8 cellular contexts compared by ENCODE assay signal in genomic region chr3:129181834-129182233, GRCh38. TPM values are rescaled to one million over a fixed set of nuclear protein-coding genes. Genes with fewer than 3 reads are reported as not detected.
DNase-seq lines count a peak whose midpoint lies in the region; ATAC-seq and TF ChIP-seq lines count a peak whose summit lies in the region.

No MANE protein-coding gene starts in this region.

- H3K36me3 ChIP-seq in A673 (ENCODE audit: insufficient read depth, low read length, poor library complexity, severe bottlenecking) (peaks cover 25% of the 10 kb centered on the region), IMR-90 (ENCODE audit: control insufficient read depth, insufficient read depth, low read length) (peaks cover 8% of the 10 kb centered on the region), mucosa of stomach (ENCODE audit: control insufficient read depth, insufficient read depth, low read length) (no peaks in the 10 kb centered on the region)

- no peak overlapping the region for H2BK20ac ChIP-seq in IMR-90 (ENCODE audit: low read depth, low read length)

- H2AK5ac ChIP-seq in IMR-90 (ENCODE audit: low read depth, low read length): no peak overlapping the region

- no peaks in the 10 kb centered on the region for H3K27me3 Mint-ChIP-seq in MCF 10A (ENCODE audit: insufficient read depth, unreplicated experiment)

- H3K9me1 ChIP-seq in IMR-90 (ENCODE audit: insufficient read depth, low read length): no peaks in the 10 kb centered on the region

- intact Hi-C loops in A673 (cut with micrococcal nuclease; ENCODE audit: unreplicated experiment) (loop anchor here (5.0 kb wide), 1 partner anchor 65 kb away; the partner anchor contains the start of gene COPG1), IMR-90 (cut with micrococcal nuclease) (loop anchor here (1.0 to 5.0 kb wide), 2 partner anchors 45 to 63 kb away; no protein-coding TSS in a partner anchor), MCF 10A (cut with micrococcal nuclease) (loop anchor here (1.0 kb wide), 1 partner anchor 63 kb away; no protein-coding TSS in a partner anchor)

- H2AK9ac ChIP-seq in IMR-90 (replicated peaks; ENCODE audit: low read depth, low read length, poor library complexity): no peak overlapping the region

- BruUV-seq in A673 (replicated peaks; lab: Mats Ljungman, UMichigan): no TSS peak
- BruUV-seq in IMR-90 (replicated peaks; lab: Mats Ljungman, UMichigan): no TSS peak
- BruUV-seq in MCF 10A (replicated peaks; lab: Mats Ljungman, UMichigan): no TSS peak

- H3K27me3 ChIP-seq in A673 (replicated peaks; ENCODE audit: insufficient read depth, low read depth, low read length, poor library complexity) (no peaks in the 10 kb centered on the region), IMR-90 (ENCODE audit: control insufficient read depth, insufficient read depth, low read length) (no peaks in the 10 kb centered on the region), mucosa of stomach (ENCODE audit: control insufficient read depth, insufficient read depth, low read length) (no peaks in the 10 kb centered on the region)

- H3K9me3 ChIP-seq in A673 (ENCODE audit: low read depth, low read length, poor library complexity, severe bottlenecking) (no peaks in the 10 kb centered on the region), IMR-90 (ENCODE audit: control insufficient read depth, insufficient read depth, low read length) (no peaks in the 10 kb centered on the region), mucosa of stomach (ENCODE audit: control insufficient read depth, low read length) (no peaks in the 10 kb centered on the region)

- dilution Hi-C loops in IMR-90 (cut with HindIII; ENCODE audit: low sequenced_read_pairs, unreplicated experiment): no loop called here

- H3K36me3 Mint-ChIP-seq in MCF 10A (ENCODE audit: insufficient read depth, unreplicated experiment): peaks cover 72% of the 10 kb centered on the region

- H3K27ac ChIP-seq in A673 (ENCODE audit: low read depth, low read length, poor library complexity, severe bottlenecking) (peak overlapping the region; percentile 98), IMR-90 (ENCODE audit: insufficient read depth, low read length) (no peak overlapping the region)

- ATAC-seq in IMR-90 (ENCODE audit: low read depth) (no peak), GM18868 (IDR thresholded peaks at IDR 0.05; ENCODE audit: unreplicated experiment) (no peak), HG03460 (IDR thresholded peaks at IDR 0.05; ENCODE audit: unreplicated experiment) (no peak)

- H3K4me3 Mint-ChIP-seq in MCF 10A (ENCODE audit: unreplicated experiment): peak overlapping the region; percentile 84

- H3K4me1 ChIP-seq in A673 (ENCODE audit: insufficient read depth, low read length, poor library complexity, severe bottlenecking) (peaks cover 31% of the 10 kb centered on the region), IMR-90 (ENCODE audit: control insufficient read depth, insufficient read depth, low read length) (peaks cover 5% of the 10 kb centered on the region), mucosa of stomach (ENCODE audit: control insufficient read depth, insufficient read depth, low read length) (peaks cover 45% of the 10 kb centered on the region)

- H4K8ac ChIP-seq in IMR-90 (ENCODE audit: low read depth in 2 of 2, low read length in 2 of 2): no peak overlapping the region

- no CpG with 5 or more reads among the region's 2 CpGs for WGBS in IMR-90 (ENCODE audit: extremely low coverage in 2 of 2, insufficient read length in 1 of 2), 2 experiments

- H3K14ac ChIP-seq in IMR-90 (replicated peaks; ENCODE audit: low read depth, low read length): no peak overlapping the region

- no peak overlapping the region for H3K18ac ChIP-seq in IMR-90 (ENCODE audit: low read depth, low read length)

- in situ Hi-C loops in IMR-90 (cut with MboI; ENCODE audit: low sequenced_read_pairs): no loop called here

- H4K20me1 ChIP-seq in IMR-90 (ENCODE audit: insufficient read depth, low read length): peaks cover 59% of the 10 kb centered on the region

- no peak overlapping the region for H3K4ac ChIP-seq in IMR-90 (ENCODE audit: low read depth, low read length)

- H3K9me3 Mint-ChIP-seq in MCF 10A (ENCODE audit: unreplicated experiment): no peaks in the 10 kb centered on the region

- H3K27ac Mint-ChIP-seq in MCF 10A (ENCODE audit: low read depth, unreplicated experiment): peak overlapping the region; percentile 96

- DNase-seq in A673 (ENCODE audit: low spot score) (no peak), IMR-90 (no peak), MCF 10A (ENCODE audit: unreplicated experiment) (no peak), dermis blood vessel endothelial cell (no peak), mucosa of gallbladder (ENCODE audit: low spot score) (no peak)

- POLR2A ChIA-PET in A673 (lab: Charles Lee; ENCODE audit: low non-redundant PET) (no interaction called here), IMR-90 (lab: Charles Lee; ENCODE audit: unreplicated experiment) (no interaction called here), MCF 10A (lab: Yijun Ruan, JAX) (interaction anchor here (0.7 to 11.8 kb wide), 19 partner anchors 9 to 258 kb away, joined by 3 to 217 read pairs (median 10); partner anchors contain the start of genes COPG1, IFT122, MBD4 and RAB43)

- H3K9ac ChIP-seq in IMR-90 (ENCODE audit: low read depth, low read length): peak overlapping the region; percentile 88; the same call in 1 of the 2 replicates
- H3K9ac ChIP-seq in mucosa of stomach (ENCODE audit: low read length): peak overlapping the region; percentile 89

- no peak overlapping the region for H4K5ac ChIP-seq in IMR-90 (ENCODE audit: low read depth, low read length)

- TF ChIP-seq RAD21 in IMR-90 (IDR thresholded peaks at IDR 0.05; ENCODE audit: low read length): no peak

- peak overlapping the region; percentile 100 for H3K4me2 ChIP-seq in IMR-90 (ENCODE audit: low read depth, low read length)

- H3K23ac ChIP-seq in IMR-90 (ENCODE audit: low read depth, low read length): peak overlapping the region; percentile 31; the same call in 1 of the 2 replicates

- no peak for TF ChIP-seq POLR2A in IMR-90 (IDR thresholded peaks at IDR 0.05; ENCODE audit: low read depth, low read length)

- CTCF ChIA-PET in A673 (lab: Charles Lee): no interaction called here
- CTCF ChIA-PET in IMR-90 (lab: Yijun Ruan, JAX): interaction anchor here (1.5 kb wide), 1 partner anchor 64 kb away, joined by 6 read pairs; no protein-coding TSS in a partner anchor
- CTCF ChIA-PET in MCF 10A (lab: Yijun Ruan, JAX): interaction anchor here (1.0 to 6.6 kb wide), 7 partner anchors 10 to 135 kb away, joined by 3 to 78 read pairs (median 3); partner anchors contain the start of gene COPG1

- no peak overlapping the region for H2BK120ac ChIP-seq in IMR-90 (ENCODE audit: low read depth, low read length)

- H3K4me3 ChIP-seq in A673 (ENCODE audit: low read depth, low read length, poor library complexity, severe bottlenecking): peak overlapping the region; percentile 64
- H3K4me3 ChIP-seq in IMR-90 (ENCODE audit: insufficient read depth, low read depth, low read length): peak overlapping the region; percentile 89; the same call in 1 of the 2 replicates
- H3K4me3 ChIP-seq in mucosa of stomach (ENCODE audit: low read length): peak overlapping the region; percentile 79

- no peak overlapping the region for H2BK5ac ChIP-seq in IMR-90 (ENCODE audit: low read depth, low read length, poor library complexity, severe bottlenecking)

- H4K91ac ChIP-seq in IMR-90 (ENCODE audit: insufficient read depth, low read depth, low read length): no peak overlapping the region

- peaks cover 13% of the 10 kb centered on the region for H3K4me1 Mint-ChIP-seq in MCF 10A (ENCODE audit: insufficient read depth, unreplicated experiment)

- peaks cover 8 to 19% of the 10 kb centered on the region in 2 experiments for H3K79me1 ChIP-seq in IMR-90 (ENCODE audit: low read depth in 1 of 2, low read length in 2 of 2)

- no peak overlapping the region for H2BK15ac ChIP-seq in IMR-90 (ENCODE audit: low read depth, low read length)

- H2AFZ ChIP-seq in IMR-90 (replicated peaks; ENCODE audit: low read length, poor library complexity): no peak overlapping the region

- TF ChIP-seq CTCF in A673 (conservative IDR thresholded peaks at IDR 0.05; ENCODE audit: low read depth, low read length) (no peak), IMR-90 (conservative IDR thresholded peaks at IDR 0.05; ENCODE audit: low read depth, low read length) (no peak), MCF 10A (IDR thresholded peaks at IDR 0.05; ENCODE audit: unreplicated experiment) (no peak)

- H3K56ac ChIP-seq in IMR-90 (ENCODE audit: extremely low read depth, insufficient read depth, low read length): no peak overlapping the region

TF ChIP-seq in IMR-90, 13 proteins besides CTCF, POLR2A, EP300 and RAD21:
- no peak for TF ChIP-seq FOS (IDR thresholded peaks at IDR 0.05; ENCODE audit: low read depth, low read length)

RNA-seq across cellular contexts. Expression of gene CNBP, which starts 1.9 kb away (rescaled TPM):
- total RNA-seq in A673 (2021) (396 and 438 TPM in 2 replicates), IMR-90 (2012; rRNA removed) (223 and 266 TPM in 2 replicates), MCF 10A (2022) (519 and 557 TPM in 2 replicates), dermis blood vessel endothelial cell (251 and 283 TPM in 2 replicates), mucosa of gallbladder (315 TPM)
- polyA plus RNA-seq in IMR-90 (2012; rRNA removed): 186 and 217 TPM in 2 replicates
- polyA plus RNA-seq in IMR-90 (2012; cell fraction: cytosol; rRNA removed): 130 and 232 TPM in 2 replicates
- 35.9 and 97.3 TPM in 2 replicates for polyA plus RNA-seq in IMR-90 (2012; cell fraction: nucleus; rRNA removed; ENCODE audit: low replicate concordance)

RNA-seq across cellular contexts. Expression of gene ISY1, which starts 21.0 kb away (rescaled TPM):
- total RNA-seq in A673 (2021) (46.2 and 49.8 TPM in 2 replicates), IMR-90 (2012; rRNA removed) (28.5 and 39.7 TPM in 2 replicates), MCF 10A (2022) (52.5 and 57.8 TPM in 2 replicates), dermis blood vessel endothelial cell (37.9 and 57.6 TPM in 2 replicates), mucosa of gallbladder (23.6 TPM)
- polyA plus RNA-seq in IMR-90 (2012; rRNA removed): 29.6 and 31.5 TPM in 2 replicates
- polyA plus RNA-seq in IMR-90 (2012; cell fraction: cytosol; rRNA removed): 24.3 and 57.5 TPM in 2 replicates
- polyA plus RNA-seq in IMR-90 (2012; cell fraction: nucleus; rRNA removed; ENCODE audit: low replicate concordance): 7.6 and 7.8 TPM in 2 replicates
